In genomic region chr3:123072564-123072963, GRCh38 we compare ENCODE assay signal across 16 cellular contexts. TPM values are rescaled to one million over a fixed set of nuclear protein-coding genes. Genes with fewer than 3 reads are reported as not detected.
DNase-seq lines count a peak whose midpoint lies in the region; ATAC-seq and TF ChIP-seq lines count a peak whose summit lies in the region.
"Had no signal": no experiment of that assay in that cellular context is flagged by ENCODE, and none has a peak within 500 bp of the region (broad histone marks: within the 10 kb centered on the region; RNA-seq: fewer than 3 reads in every experiment).

No MANE protein-coding gene starts in this region.

- H3K9me3 Mint-ChIP-seq in activated CD8-positive, alpha-beta T cell treated with anti-CD3 and anti-CD28 coated beads for 36 hours: no peaks in the 10 kb centered on the region
- no peaks in the 10 kb centered on the region for H3K9me3 Mint-ChIP-seq in activated CD8-positive, alpha-beta T cell treated with anti-CD3 and anti-CD28 coated beads, Interleukin-2, amount 10 ng/mL, durations not matched to agents 7 days and 5 days (ENCODE audit: insufficient read depth)
- H3K9me3 Mint-ChIP-seq in activated T-helper 17 cell treated with anti-CD3 and anti-CD28 coated beads, Interleukin-2, amount 50 U/mL, for 72 hours: no peaks in the 10 kb centered on the region

- H3K4me1 Mint-ChIP-seq in activated CD8-positive, alpha-beta T cell treated with anti-CD3 and anti-CD28 coated beads for 36 hours (ENCODE audit: low read depth): peaks cover 34% of the 10 kb centered on the region
- H3K4me1 Mint-ChIP-seq in activated CD8-positive, alpha-beta T cell treated with anti-CD3 and anti-CD28 coated beads, Interleukin-2, amount 10 ng/mL, durations not matched to agents 7 days and 5 days (ENCODE audit: low read depth): peaks cover 27% of the 10 kb centered on the region
- H3K4me1 Mint-ChIP-seq in activated T-helper 17 cell treated with anti-CD3 and anti-CD28 coated beads, Interleukin-2, amount 50 U/mL, for 72 hours: peaks cover 20% of the 10 kb centered on the region

- H3K9me2 ChIP-seq in Loucy (replicated peaks; ENCODE audit: low read depth, low read length): no peaks in the 10 kb centered on the region

- peaks cover 3% of the 10 kb centered on the region; the same call in 1 of the 2 replicates for H3F3A ChIP-seq in Loucy (ENCODE audit: low read depth)

- H3K27ac ChIP-seq in gastroesophageal sphincter: peak overlapping the region in 3 of 4 donors; percentile 49 to 73 (median 62)

- no peak overlapping the region for H2AFZ ChIP-seq in Loucy (ENCODE audit: low read length)

- H3K36me3 ChIP-seq in Loucy (ENCODE audit: insufficient read depth, low read length) (no peaks in the 10 kb centered on the region), gastroesophageal sphincter (no peaks in the 10 kb centered on the region)
- H3K36me3 ChIP-seq: HAP-1 had no signal

- H4K20me1 ChIP-seq in Loucy (ENCODE audit: insufficient read depth, low read length, poor library complexity, severe bottlenecking): peaks cover 49% of the 10 kb centered on the region

- H3K4me3 ChIP-seq in Loucy (ENCODE audit: low read length, poor library complexity, severe bottlenecking) (peak overlapping the region; percentile 55), gastroesophageal sphincter (no peak overlapping the region)
- H3K4me3 ChIP-seq: HAP-1, K562 had no signal

- no peak for TF ChIP-seq POLR2A in gastroesophageal sphincter (IDR thresholded peaks at IDR 0.05)

- H3K4me3 Mint-ChIP-seq in activated CD8-positive, alpha-beta T cell treated with anti-CD3 and anti-CD28 coated beads for 36 hours: no peak overlapping the region
- H3K4me3 Mint-ChIP-seq in activated CD8-positive, alpha-beta T cell treated with anti-CD3 and anti-CD28 coated beads, Interleukin-2, amount 10 ng/mL, durations not matched to agents 7 days and 5 days: no peak overlapping the region
- H3K4me3 Mint-ChIP-seq in activated T-helper 17 cell treated with anti-CD3 and anti-CD28 coated beads, Interleukin-2, amount 50 U/mL, for 72 hours: no peak overlapping the region

- no peak for TF ChIP-seq CTCF in activated CD8-positive, alpha-beta T cell treated with anti-CD3 and anti-CD28 coated beads for 36 hours (IDR thresholded peaks at IDR 0.05)
- no peak for TF ChIP-seq CTCF in Loucy (conservative IDR thresholded peaks at IDR 0.05; ENCODE audit: low read length)
- no peak for TF ChIP-seq CTCF in gastroesophageal sphincter (IDR thresholded peaks at IDR 0.05)

- CTCF ChIA-PET in activated CD8-positive, alpha-beta T cell treated with anti-CD3 and anti-CD28 coated beads for 36 hours (lab: Charles Lee): no interaction called here
- CTCF ChIA-PET in activated CD8-positive, alpha-beta T cell treated with anti-CD3 and anti-CD28 coated beads, Interleukin-2, amount 10 ng/mL, durations not matched to agents 7 days and 5 days (lab: Charles Lee): no interaction called here

- no peak for TF ChIP-seq EP300 in gastroesophageal sphincter (IDR thresholded peaks at IDR 0.05)

- H3K9ac ChIP-seq in Loucy (ENCODE audit: low read depth, low read length, poor library complexity, severe bottlenecking): peak overlapping the region; percentile 15

- WGBS in gastroesophageal sphincter (ENCODE audit: low coverage in 1 of 2), 2 donors: no CpG with 5 or more reads among the region's 1 CpG

- peak; percentile 9 for ATAC-seq in activated CD8-positive, alpha-beta T cell treated with anti-CD3 and anti-CD28 coated beads for 36 hours
- no peak for ATAC-seq in activated CD8-positive, alpha-beta T cell treated with anti-CD3 and anti-CD28 coated beads, Interleukin-2, amount 10 ng/mL, durations not matched to agents 7 days and 5 days
- no peak for ATAC-seq in gastroesophageal sphincter
- ATAC-seq in activated T-helper 17 cell treated with anti-CD3 and anti-CD28 coated beads, Interleukin-2, amount 50 U/mL, for 72 hours (replicated peaks): no peak
- ATAC-seq: K562 had no signal

- no peaks in the 10 kb centered on the region for H3K27me3 Mint-ChIP-seq in activated CD8-positive, alpha-beta T cell treated with anti-CD3 and anti-CD28 coated beads for 36 hours
- no peaks in the 10 kb centered on the region for H3K27me3 Mint-ChIP-seq in activated CD8-positive, alpha-beta T cell treated with anti-CD3 and anti-CD28 coated beads, Interleukin-2, amount 10 ng/mL, durations not matched to agents 7 days and 5 days (ENCODE audit: low read depth)
- no peaks in the 10 kb centered on the region for H3K27me3 Mint-ChIP-seq in activated T-helper 17 cell treated with anti-CD3 and anti-CD28 coated beads, Interleukin-2, amount 50 U/mL, for 72 hours

- POLR2A ChIA-PET in activated CD8-positive, alpha-beta T cell treated with anti-CD3 and anti-CD28 coated beads for 36 hours (lab: Charles Lee): no interaction called here
- POLR2A ChIA-PET in activated CD8-positive, alpha-beta T cell treated with anti-CD3 and anti-CD28 coated beads, Interleukin-2, amount 10 ng/mL, durations not matched to agents 7 days and 5 days (lab: Charles Lee): no interaction called here

- H3K9me3 ChIP-seq in Loucy (ENCODE audit: insufficient read depth, low read depth, low read length) (no peaks in the 10 kb centered on the region), gastroesophageal sphincter (no peaks in the 10 kb centered on the region)
- H3K9me3 ChIP-seq: HAP-1 had no signal

- H3K4me1 ChIP-seq in Loucy (ENCODE audit: insufficient read depth, low read length, poor library complexity, severe bottlenecking): peaks cover 77% of the 10 kb centered on the region
- H3K4me1 ChIP-seq in gastroesophageal sphincter: peaks cover 5 to 73% (median 30%) of the 10 kb centered on the region in 3 donors

- H3K4me2 ChIP-seq in Loucy (ENCODE audit: low read depth, low read length, poor library complexity, severe bottlenecking): peak overlapping the region; percentile 70

- intact Hi-C loops in activated CD8-positive, alpha-beta T cell treated with anti-CD3 and anti-CD28 coated beads for 36 hours (cut with micrococcal nuclease): no loop called here

- peaks cover 8% of the 10 kb centered on the region for H3K36me3 Mint-ChIP-seq in activated CD8-positive, alpha-beta T cell treated with anti-CD3 and anti-CD28 coated beads for 36 hours (ENCODE audit: low read depth)
- H3K36me3 Mint-ChIP-seq in activated CD8-positive, alpha-beta T cell treated with anti-CD3 and anti-CD28 coated beads, Interleukin-2, amount 10 ng/mL, durations not matched to agents 7 days and 5 days (ENCODE audit: low read depth): no peaks in the 10 kb centered on the region
- no peaks in the 10 kb centered on the region for H3K36me3 Mint-ChIP-seq in activated T-helper 17 cell treated with anti-CD3 and anti-CD28 coated beads, Interleukin-2, amount 50 U/mL, for 72 hours (ENCODE audit: low read depth)

- no peaks in the 10 kb centered on the region for H3K27me3 ChIP-seq in Loucy (ENCODE audit: insufficient read depth, low read length, poor library complexity, severe bottlenecking)
- no peaks in the 10 kb centered on the region for H3K27me3 ChIP-seq in gastroesophageal sphincter

- peaks cover 99% of the 10 kb centered on the region for H3K79me2 ChIP-seq in Loucy (ENCODE audit: insufficient read depth, low read length)

- no peak for DNase-seq in activated CD8-positive, alpha-beta T cell treated with anti-CD3 and anti-CD28 coated beads for 36 hours
- no peak for DNase-seq in activated CD8-positive, alpha-beta T cell treated with anti-CD3 and anti-CD28 coated beads, Interleukin-2, amount 10 ng/mL, durations not matched to agents 7 days and 5 days
- no peak for DNase-seq in activated naive CD4-positive, alpha-beta T cell treated with Interleukin-2 at 50 U/mL for 16 hours
- DNase-seq in NCI-H1436 treated with DMSO at 0.1 percent for 48 hours (lab: John Stamatoyannopoulos, UW) (no peak), NCI-H1092 (lab: John Stamatoyannopoulos, UW) (no peak)
- DNase-seq: EL, NCI-H748 treated with DMSO at 0.1 percent for 48 hours, OCI-M1, RPMI8226, SIG-M5 had no signal

- no peak overlapping the region for H3K27ac Mint-ChIP-seq in activated CD8-positive, alpha-beta T cell treated with anti-CD3 and anti-CD28 coated beads for 36 hours
- H3K27ac Mint-ChIP-seq in activated CD8-positive, alpha-beta T cell treated with anti-CD3 and anti-CD28 coated beads, Interleukin-2, amount 10 ng/mL, durations not matched to agents 7 days and 5 days: no peak overlapping the region
- H3K27ac Mint-ChIP-seq in activated T-helper 17 cell treated with anti-CD3 and anti-CD28 coated beads, Interleukin-2, amount 50 U/mL, for 72 hours: no peak overlapping the region

RNA-seq across cellular contexts. Expression of gene PDIA5, which starts 5.7 kb away (rescaled TPM):
- 10 to 100 TPM; 17.9 to 19.0 TPM for total RNA-seq in activated CD8-positive, alpha-beta T cell treated with anti-CD3 and anti-CD28 coated beads for 36 hours
- 10 to 100 TPM in 1 of 2 experiments, 1 to 10 TPM in 1; 8.8 to 11.4 TPM for total RNA-seq in activated CD8-positive, alpha-beta T cell treated with anti-CD3 and anti-CD28 coated beads, Interleukin-2, amount 10 ng/mL, durations not matched to agents 7 days and 5 days
- total RNA-seq in gastroesophageal sphincter: 10 to 100 TPM in 3 of 4 donors, 1 to 10 TPM in 1; 9.0 to 19.8 (median 16.9) TPM
- 10 to 100 TPM in 1 of 2 donors, 1 to 10 TPM in 1; 8.4 to 19.2 TPM for total RNA-seq in activated T-helper 17 cell treated with anti-CD3 and anti-CD28 coated beads, Interleukin-2, amount 50 U/mL, for 72 hours

RNA-seq across cellular contexts. Expression of gene SEMA5B, which starts 45.0 kb away (rescaled TPM):
- total RNA-seq in activated CD8-positive, alpha-beta T cell treated with anti-CD3 and anti-CD28 coated beads for 36 hours: not detected
- not detected for total RNA-seq in activated CD8-positive, alpha-beta T cell treated with anti-CD3 and anti-CD28 coated beads, Interleukin-2, amount 10 ng/mL, durations not matched to agents 7 days and 5 days
- under 1 TPM in 3 of 4 donors, not detected in 1; 0.31 to 0.69 (median 0.32) TPM for total RNA-seq in gastroesophageal sphincter
- under 1 TPM in 1 of 2 donors, not detected in 1; 0.40 TPM for total RNA-seq in activated T-helper 17 cell treated with anti-CD3 and anti-CD28 coated beads, Interleukin-2, amount 50 U/mL, for 72 hours
- total RNA-seq: A172, K562 had no signal
